ENCODE assay signal across 8 cellular contexts in genomic region chr17:37608369-37609169, GRCh38. TPM values are rescaled to one million over a fixed set of nuclear protein-coding genes. Genes with fewer than 3 reads are reported as not detected.
DNase-seq lines count a peak whose midpoint lies in the region; ATAC-seq and TF ChIP-seq lines count a peak whose summit lies in the region.

No MANE protein-coding gene starts in this region.

- peaks cover 44% of the 10 kb centered on the region for H3F3A ChIP-seq in SU-DHL-6 (ENCODE audit: insufficient read depth)

- H2AFZ ChIP-seq in SU-DHL-6 (ENCODE audit: low read depth, low read length, severe bottlenecking): peak overlapping the region; percentile 60

- H3K4me3 ChIP-seq in LNCaP clone FGC (ENCODE audit: low read depth, low read length) (peak overlapping the region; percentile 75), SU-DHL-6 (ENCODE audit: insufficient read depth, low read length, poor library complexity, severe bottlenecking) (peak overlapping the region; percentile 73), lower lobe of right lung (peak overlapping the region; percentile 92), thyroid gland (replicated peaks in 1 of 3) (peak overlapping the region; percentile 89 to 97 (median 96))

- H3K9ac ChIP-seq in SU-DHL-6 (ENCODE audit: low read length): peak overlapping the region; percentile 98

- peaks cover 49% of the 10 kb centered on the region for H3K79me2 ChIP-seq in SU-DHL-6 (ENCODE audit: insufficient read depth, low read length)

- peak; percentile 17 for ATAC-seq in GM21717 (IDR thresholded peaks at IDR 0.05; ENCODE audit: unreplicated experiment)
- ATAC-seq in lower lobe of right lung: peak; percentile 62 to 63

- H4K20me1 ChIP-seq in SU-DHL-6 (ENCODE audit: low read depth, low read length): no peaks in the 10 kb centered on the region

- H3K27ac ChIP-seq in SU-DHL-6 (ENCODE audit: low read depth, low read length): peak overlapping the region; percentile 96
- peak overlapping the region; percentile 94 for H3K27ac ChIP-seq in lower lobe of right lung
- peak overlapping the region; percentile 74 to 82 (median 81) for H3K27ac ChIP-seq in thyroid gland

- H3K4me1 ChIP-seq in lower lobe of right lung (peaks cover 34% of the 10 kb centered on the region), thyroid gland (peaks cover 5 to 7% of the 10 kb centered on the region in 2 donors)

- H3K27me3 ChIP-seq in SU-DHL-6 (ENCODE audit: low read length): no peaks in the 10 kb centered on the region
- H3K27me3 ChIP-seq in lower lobe of right lung (ENCODE audit: low read depth): no peaks in the 10 kb centered on the region
- no peaks in the 10 kb centered on the region for H3K27me3 ChIP-seq in thyroid gland

- intact Hi-C loops in lower lobe of right lung (cut with DNase I): no loop called here
- intact Hi-C loops in thyroid gland (cut with DNase I): no loop called here

- TF ChIP-seq POLR2A in thyroid gland (IDR thresholded peaks at IDR 0.05): no peak

- H3K9me3 ChIP-seq in SU-DHL-6 (ENCODE audit: insufficient read depth, low read length) (no peaks in the 10 kb centered on the region), lower lobe of right lung (no peaks in the 10 kb centered on the region), thyroid gland (no peaks in the 10 kb centered on the region)

- peak; percentile 54 for DNase-seq in EH (ENCODE audit: low read depth)
- DNase-seq in LNCaP clone FGC (ENCODE audit: low read depth): no peak
- peak; percentile 39 for DNase-seq in effector CD8-positive, alpha-beta T cell (lab: John Stamatoyannopoulos, UW)
- no peak for DNase-seq in lower lobe of right lung
- DNase-seq in thyroid gland: peak in 1 of 2 donors; percentile 30
- DNase-seq in activated gamma-delta T cell treated with Interleukin-2 at 50 U/mL for 16 hours: no peak

- peak overlapping the region; percentile 94 for H3K4me2 ChIP-seq in SU-DHL-6 (ENCODE audit: low read depth, low read length, poor library complexity, severe bottlenecking)

- TF ChIP-seq CTCF in LNCaP clone FGC (IDR thresholded peaks at IDR 0.05; ENCODE audit: control insufficient read depth, extremely low read depth, insufficient read depth) (no peak), SU-DHL-6 (IDR thresholded peaks at IDR 0.05; ENCODE audit: insufficient read depth, low read length, poor library complexity, severe bottlenecking) (no peak), lower lobe of right lung (IDR thresholded peaks at IDR 0.05) (no peak), thyroid gland (IDR thresholded peaks at IDR 0.05) (no peak)

- WGBS in thyroid gland, 2 donors: 0 to 1% methylated on average over 10 to 25 of the region's 26 CpGs

- H3K36me3 ChIP-seq in SU-DHL-6 (ENCODE audit: low read length) (peaks cover 17% of the 10 kb centered on the region; the same call in 1 of the 2 replicates), lower lobe of right lung (peaks cover 10% of the 10 kb centered on the region), thyroid gland (peaks cover 0 to 4% of the 10 kb centered on the region in 2 donors)

- no peaks in the 10 kb centered on the region for H3K9me2 ChIP-seq in SU-DHL-6 (replicated peaks; ENCODE audit: insufficient read depth, low read length)

RNA-seq across cellular contexts. Expression of gene SYNRG, which starts 0.6 kb away (rescaled TPM):
- total RNA-seq in lower lobe of right lung: 39.7 TPM
- 10 to 100 TPM; 33.4 to 54.1 (median 41.6) TPM for total RNA-seq in thyroid gland

RNA-seq across cellular contexts. Expression of gene DDX52, which starts 34.7 kb away (rescaled TPM):
- total RNA-seq in lower lobe of right lung (20.3 TPM), thyroid gland (10 to 100 TPM; 17.2 to 27.9 (median 20.3) TPM)

Comparison
In these comparisons a context has a peak if more than half of its experiments do, and no peak if none do; other contexts are left out.
1. DNase-seq: peak in EH (single experiment) and effector CD8-positive, alpha-beta T cell (single experiment); none in LNCaP clone FGC (single experiment), lower lobe of right lung (single experiment) and activated gamma-delta T cell treated with Interleukin-2 at 50 U/mL for 16 hours (single experiment).
2. Peak in every context shown above with its lines, with median percentiles within 50 percentile points of each other: H3K4me3 ChIP-seq and H3K27ac ChIP-seq.